8 cellular contexts compared by ENCODE assay signal in the genomic region with DNA sequence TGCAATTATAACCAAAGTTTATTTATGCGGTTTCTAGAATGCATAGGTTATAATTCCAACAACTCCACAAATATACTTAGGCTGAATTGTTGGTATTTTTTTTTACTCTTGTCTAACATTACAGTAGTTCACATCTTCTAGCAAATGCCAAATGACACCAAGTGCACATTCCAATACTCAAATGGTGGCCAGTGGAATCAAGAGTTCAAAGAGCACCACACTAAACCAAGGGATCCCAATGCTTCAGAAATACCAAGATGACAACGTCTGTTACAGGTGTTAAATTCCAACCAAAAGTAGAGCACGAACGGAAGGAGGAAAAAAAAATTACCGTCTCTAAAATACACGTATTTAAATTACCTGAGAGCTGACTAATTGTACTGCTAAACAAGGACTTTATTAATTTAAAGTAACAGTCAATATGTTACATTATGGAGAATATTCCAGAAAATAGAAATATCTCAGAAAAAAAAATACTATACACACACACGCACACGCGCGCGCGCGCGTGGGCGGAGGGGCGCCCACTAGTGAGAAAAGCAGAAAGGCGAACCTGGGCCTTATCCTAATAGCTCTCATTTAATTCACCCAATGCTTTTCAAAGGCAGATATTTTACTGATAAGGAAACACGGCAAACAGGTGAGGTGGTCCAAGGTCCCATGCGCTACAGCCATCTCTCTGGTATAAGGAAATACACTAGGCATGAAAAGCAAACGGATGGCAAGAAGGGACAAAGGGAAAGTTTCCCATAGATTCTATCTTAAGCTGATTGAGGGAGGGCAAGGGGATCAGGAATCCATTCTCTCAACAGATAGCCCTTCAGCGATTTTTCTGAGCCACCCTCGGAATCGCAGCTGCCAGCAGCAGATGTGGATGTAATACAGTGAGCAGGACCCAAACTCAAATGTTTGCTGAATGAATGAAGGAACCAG. TPM values are rescaled to one million over a fixed set of nuclear protein-coding genes. Genes with fewer than 3 reads are reported as not detected.
DNase-seq lines count a peak whose midpoint lies in the region; ATAC-seq, FAIRE-seq and TF ChIP-seq lines count a peak whose summit lies in the region.

No MANE protein-coding gene starts in this region.

- H3K27me3 ChIP-seq in heart left ventricle (no peaks in the 10 kb centered on the region), pancreas (no peaks in the 10 kb centered on the region)

- peak overlapping the region; percentile 97 for H3K27ac Mint-ChIP-seq in activated naive CD4-positive, alpha-beta T cell treated with anti-CD3 and anti-CD28 coated beads, Interleukin-2, amount 50 U/mL, for 24 hours

- peak overlapping the region in 11 of 12 donors; percentile 86 to 97 (median 93) for H3K27ac ChIP-seq in heart left ventricle
- peak overlapping the region; percentile 89 to 97 (median 92) for H3K27ac ChIP-seq in pancreas

- H3K9me3 ChIP-seq in heart left ventricle, result no peaks in the 10 kb centered on the region
- no peaks in the 10 kb centered on the region for H3K9me3 ChIP-seq in pancreas

- H3K4me3 Mint-ChIP-seq in activated naive CD4-positive, alpha-beta T cell treated with anti-CD3 and anti-CD28 coated beads, Interleukin-2, amount 50 U/mL, for 24 hours, result peak overlapping the region; percentile 92

- FAIRE-seq in pancreas (lab: Jason Lieb, UNC), result no peak

- ATAC-seq in heart left ventricle, result peak in 1 of 4 donors; percentile 4
- ATAC-seq in pancreas, result peak; percentile 21 to 30 (median 26)
- ATAC-seq in GM19035 (IDR thresholded peaks at IDR 0.05; ENCODE audit: unreplicated experiment), result no peak

- H3K36me3 ChIP-seq in heart left ventricle, result peaks cover 0 to 29% (median 21%) of the 10 kb centered on the region in 9 donors
- H3K36me3 ChIP-seq in pancreas, result peaks cover 0 to 12% (median 8%) of the 10 kb centered on the region in 3 donors

- peak overlapping the region; percentile 56 to 98 (median 91) for H3K4me3 ChIP-seq in heart left ventricle
- peak overlapping the region; percentile 75 to 85 (median 80) for H3K4me3 ChIP-seq in pancreas

- no peaks in the 10 kb centered on the region for H3K27me3 Mint-ChIP-seq in activated naive CD4-positive, alpha-beta T cell treated with anti-CD3 and anti-CD28 coated beads, Interleukin-2, amount 50 U/mL, for 24 hours

- no peak for TF ChIP-seq POLR2A in heart left ventricle (IDR thresholded peaks at IDR 0.05)

- DNase-seq in activated T-cell treated with anti-CD3 and anti-CD28 coated beads for 1 hour (ENCODE audit: low read depth), result peak; percentile 10
- no peak for DNase-seq in activated T-cell treated with anti-CD3 and anti-CD28 coated beads, Interleukin-2, amount 50 U/mL, for 48 hours
- peak; percentile 61 to 70 for DNase-seq in NCI-H526 (lab: John Stamatoyannopoulos, UW)
- no peak for DNase-seq in heart left ventricle
- DNase-seq in pancreas, result peak in 2 of 6 donors; percentile 11 to 14
- no peak for DNase-seq in COLO829 (ENCODE audit: low spot score)

- peaks cover 38% of the 10 kb centered on the region for H3K4me1 Mint-ChIP-seq in activated naive CD4-positive, alpha-beta T cell treated with anti-CD3 and anti-CD28 coated beads, Interleukin-2, amount 50 U/mL, for 24 hours

- H3K4me1 ChIP-seq in heart left ventricle (peaks cover 0 to 41% (median 15%) of the 10 kb centered on the region in 12 donors), pancreas (peaks cover 0 to 18% (median 11%) of the 10 kb centered on the region in 3 donors)

- no peaks in the 10 kb centered on the region for H3K9me3 Mint-ChIP-seq in activated naive CD4-positive, alpha-beta T cell treated with anti-CD3 and anti-CD28 coated beads, Interleukin-2, amount 50 U/mL, for 24 hours

- H3K36me3 Mint-ChIP-seq in activated naive CD4-positive, alpha-beta T cell treated with anti-CD3 and anti-CD28 coated beads, Interleukin-2, amount 50 U/mL, for 24 hours, result peaks cover 8% of the 10 kb centered on the region

- intact Hi-C loops in heart left ventricle (cut with DNase I) (no loop called here), pancreas (cut with DNase I) (no loop called here)

- WGBS in heart left ventricle, 4 donors, result 21 to 34% (median 27%) methylated on average over 23 of the region's 23 CpGs
- WGBS in pancreas, 2 donors, result 6 to 7% methylated on average over 23 of the region's 23 CpGs

- TF ChIP-seq CTCF in heart left ventricle (IDR thresholded peaks at IDR 0.05) (peak in 7 of 12 donors; percentile 11 to 43 (median 13)), pancreas (IDR thresholded peaks at IDR 0.05) (no peak)

RNA-seq across cellular contexts. Expression of a gene that starts 1.0 kb away (rescaled TPM):
- 10 to 100 TPM in 4 of 9 donors, 1 to 10 TPM in 5; 4.3 to 12.1 (median 10.0) TPM for total RNA-seq in heart left ventricle
- 10 to 100 TPM in 1 of 2 donors, 1 to 10 TPM in 1; 5.3 to 15.5 TPM for polyA plus RNA-seq in heart left ventricle
- 10 to 100 TPM in 3 of 6 donors, 1 to 10 TPM in 3; 8.1 to 13.3 (median 9.8) TPM for total RNA-seq in pancreas
- 10 to 100 TPM in 1 of 2 donors, 1 to 10 TPM in 1; 5.0 to 14.4 TPM for polyA plus RNA-seq in pancreas

RNA-seq across cellular contexts. Expression of a gene that starts 1.2 kb away (rescaled TPM):
- total RNA-seq in heart left ventricle (10 to 100 TPM; 15.8 to 24.0 (median 19.1) TPM), pancreas (10 to 100 TPM in 1 of 6 donors, 1 to 10 TPM in 5; 4.0 to 10.3 (median 5.1) TPM)
- polyA plus RNA-seq in heart left ventricle (10 to 100 TPM; 12.1 to 19.4 TPM), pancreas (1 to 10 TPM; 5.6 to 7.3 TPM)

Comparison
In these comparisons a context has a peak if more than half of its experiments do, and no peak if none do; other contexts are left out.
1. DNase-seq: peak in activated T-cell treated with anti-CD3 and anti-CD28 coated beads for 1 hour (single experiment) and NCI-H526 (2 of 2); none in activated T-cell treated with anti-CD3 and anti-CD28 coated beads, Interleukin-2, amount 50 U/mL, for 48 hours (0 of 2), heart left ventricle (0 of 5) and COLO829 (single experiment).
2. CTCF ChIP-seq: peak in heart left ventricle (7 of 12); none in pancreas (0 of 4).